9 cellular contexts compared by ENCODE assay signal in the genomic region with DNA sequence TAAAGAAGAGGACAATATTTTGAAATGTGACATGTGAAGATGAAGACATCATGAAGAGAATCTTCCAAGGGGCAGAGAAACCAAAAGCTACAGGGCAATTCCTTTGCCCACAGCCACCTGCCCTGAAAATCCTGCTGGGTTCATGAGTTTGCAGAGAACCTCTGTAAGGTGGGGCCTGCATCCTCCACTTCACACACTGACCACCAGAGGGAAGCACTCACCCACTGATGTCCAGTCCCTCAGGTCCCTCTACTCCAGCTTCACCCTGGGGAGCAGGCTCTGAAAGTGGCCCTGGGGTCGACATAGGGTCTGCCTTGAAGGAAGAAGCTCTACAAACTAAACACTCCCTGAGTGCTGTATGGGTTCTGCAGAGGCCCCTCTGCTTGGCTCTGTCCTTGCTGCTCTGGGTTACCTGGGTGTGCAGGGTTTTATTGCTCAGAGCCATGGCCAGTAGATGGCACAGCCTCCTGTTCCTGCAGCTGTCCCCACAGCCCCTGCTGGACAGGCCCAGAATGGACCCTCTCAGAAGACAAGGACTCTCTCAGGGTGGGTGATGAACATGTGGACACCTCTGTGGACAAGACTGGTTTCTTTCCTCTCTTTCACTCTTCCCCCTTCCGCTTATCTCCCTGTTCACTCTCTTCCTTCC. TPM values are rescaled to one million over a fixed set of nuclear protein-coding genes. Genes with fewer than 3 reads are reported as not detected.
DNase-seq lines count a peak whose midpoint lies in the region; ATAC-seq, FAIRE-seq and TF ChIP-seq lines count a peak whose summit lies in the region.
"Not testable (repeated sequence)": the region's sequence is repeated elsewhere in the genome, so short reads cannot be mapped to it uniquely, and the experiment has no call there.
"Had no signal": no experiment of that assay in that cellular context is flagged by ENCODE, and none has a peak within 500 bp of the region (broad histone marks: within the 10 kb centered on the region; RNA-seq: fewer than 3 reads in every experiment).

No MANE protein-coding gene starts in this region.

- FAIRE-seq in H1 (lab: Jason Lieb, UNC), result peak; percentile 81

- DNase-seq in COLO668 (lab: John Stamatoyannopoulos, UW; ENCODE audit: unreplicated experiment) (peak; percentile 11), NCI-H526 (lab: John Stamatoyannopoulos, UW) (peak; percentile 7 to 63), H1 (ENCODE audit: low read depth in 1 of 2, low spot score in 2 of 2) (peak in 1 of 2 experiments; percentile 81), left colon (peak in 1 of 2 donors; percentile 18)
- DNase-seq in activated CD4-positive, alpha-beta T cell treated with anti-CD3 and anti-CD28 coated beads, Interleukin-2, amount 10 ng/mL, durations not matched to agents 7 days and 5 days, result peak; percentile 37
- DNase-seq in stimulated activated CD4-positive, alpha-beta T cell treated with anti-CD3 and anti-CD28 coated beads, Interleukin-2, amount 100 ng/mL, for 48 hours, result peak; percentile 1 to 24

- H3K27me3 ChIP-seq in H1 (replicated peaks in 1 of 4; ENCODE audit: control insufficient read depth in 3 of 4, extremely low read depth in 1 of 4, insufficient read depth in 3 of 4, low read length in 3 of 4), result not testable (repeated sequence)

- H3K79me1 ChIP-seq in H1 (ENCODE audit: low read depth, low read length), result not testable (repeated sequence)

- TF ChIP-seq POLR2A in H1 (IDR thresholded peaks at IDR 0.05; ENCODE audit: control extremely low read depth in 1 of 2, low read depth in 2 of 2, low read length in 2 of 2), result not testable (repeated sequence)

- H3K18ac ChIP-seq in H1 (ENCODE audit: extremely low read depth, low read length), result not testable (repeated sequence)

- not testable (repeated sequence) for H3K4me3 ChIP-seq in H1 (ENCODE audit: extremely low read depth in 1 of 4, insufficient read depth in 2 of 4, low read depth in 3 of 4, low read length in 4 of 4)

- H2BK20ac ChIP-seq in H1 (ENCODE audit: low read length), result not testable (repeated sequence)

- H2BK120ac ChIP-seq in H1 (replicated peaks; ENCODE audit: low read depth, low read length), result not testable (repeated sequence)

- H3K27ac Mint-ChIP-seq in activated CD4-positive, alpha-beta T cell treated with anti-CD3 and anti-CD28 coated beads, Interleukin-2, amount 10 ng/mL, durations not matched to agents 7 days and 5 days, result not testable (repeated sequence)

- not testable (repeated sequence) for H3K56ac ChIP-seq in H1 (replicated peaks; ENCODE audit: insufficient read length, low read depth, low read length)

- not testable (repeated sequence) for H4K8ac ChIP-seq in H1 (ENCODE audit: extremely low read depth, insufficient read depth, low read length)

- not testable (repeated sequence) for H2BK15ac ChIP-seq in H1 (ENCODE audit: low read length)

- not testable (repeated sequence) for H3K27ac ChIP-seq in H1 (ENCODE audit: low read depth, low read length)

- not testable (repeated sequence) for H3K79me2 ChIP-seq in H1 (ENCODE audit: control insufficient read depth in 1 of 2, insufficient read depth in 2 of 2, low read length in 2 of 2)

- not testable (repeated sequence) for H2BK5ac ChIP-seq in H1 (ENCODE audit: low read depth, low read length)

- H3K9ac ChIP-seq in H1 (replicated peaks in 1 of 4; ENCODE audit: extremely low read depth in 1 of 4, low read depth in 3 of 4, low read length in 3 of 4), result not testable (repeated sequence)

- H4K20me1 ChIP-seq in H1 (replicated peaks in 1 of 2; ENCODE audit: control insufficient read depth in 1 of 2, insufficient read depth in 2 of 2, low read length in 2 of 2), result not testable (repeated sequence)

- not testable (repeated sequence) for H3K36me3 ChIP-seq in H1 (ENCODE audit: control insufficient read depth in 2 of 4, insufficient read depth in 4 of 4, low read length in 3 of 4)

- H3K23ac ChIP-seq in H1 (ENCODE audit: insufficient read length), result not testable (repeated sequence)

- H3K36me3 Mint-ChIP-seq in activated CD4-positive, alpha-beta T cell treated with anti-CD3 and anti-CD28 coated beads, Interleukin-2, amount 10 ng/mL, durations not matched to agents 7 days and 5 days (ENCODE audit: low read depth), result not testable (repeated sequence)

- H3K27me3 Mint-ChIP-seq in activated CD4-positive, alpha-beta T cell treated with anti-CD3 and anti-CD28 coated beads, Interleukin-2, amount 10 ng/mL, durations not matched to agents 7 days and 5 days, result not testable (repeated sequence)

- CTCF ChIA-PET in activated CD4-positive, alpha-beta T cell treated with anti-CD3 and anti-CD28 coated beads, Interleukin-2, amount 10 ng/mL, durations not matched to agents 7 days and 5 days (lab: Charles Lee), result not testable (repeated sequence)
- CTCF ChIA-PET in H1 (lab: Charles Lee; ENCODE audit: partially characterized antibody), result interaction anchor here (0.7 to 1.8 kb wide), 12 partner anchors 17 to 99 kb away, joined by 3 to 11 read pairs (median 4); no protein-coding TSS in a partner anchor

- TF ChIP-seq CTCF in H1 (IDR thresholded peaks at IDR 0.05; ENCODE audit: control extremely low read depth in 1 of 3, insufficient read depth in 1 of 3, low read depth in 1 of 3, low read length in 3 of 3), result peak; percentile 45 to 50 (median 50)

- POLR2A ChIA-PET in activated CD4-positive, alpha-beta T cell treated with anti-CD3 and anti-CD28 coated beads, Interleukin-2, amount 10 ng/mL, durations not matched to agents 7 days and 5 days (lab: Charles Lee); H1 (lab: Charles Lee; ENCODE audit: partially characterized antibody): not testable (repeated sequence)

- ATAC-seq in GM19025 (IDR thresholded peaks at IDR 0.05; ENCODE audit: low read depth, unreplicated experiment) (peak; percentile 78), HG03175 (IDR thresholded peaks at IDR 0.05; ENCODE audit: unreplicated experiment) (peak; percentile 70), left colon (peak; percentile 50)

- not testable (repeated sequence) for H4K91ac ChIP-seq in H1 (replicated peaks; ENCODE audit: insufficient read length, low read length)

- WGBS in H1 (ENCODE audit: extremely low coverage in 1 of 2, insufficient coverage in 1 of 2, insufficient read length in 1 of 2, insufficient replicate concordance in 2 of 2, low coverage in 1 of 2, low lambda C conversion rate in 2 of 2, missing lambda C conversion rate in 1 of 2), 2 experiments, result 45% methylated on average over 2 of the region's 2 CpGs; no CpG with 5 or more reads in 1 of the 2 experiments

- H3K23me2 ChIP-seq in H1 (ENCODE audit: low read depth, low read length), result not testable (repeated sequence)

- H2BK12ac ChIP-seq in H1 (ENCODE audit: low read depth, low read length), result not testable (repeated sequence)

- not testable (repeated sequence) for H3K4me1 ChIP-seq in H1 (replicated peaks in 1 of 4; ENCODE audit: control insufficient read depth in 3 of 4, insufficient read depth in 4 of 4, low read length in 3 of 4)

- H3K4me3 Mint-ChIP-seq in activated CD4-positive, alpha-beta T cell treated with anti-CD3 and anti-CD28 coated beads, Interleukin-2, amount 10 ng/mL, durations not matched to agents 7 days and 5 days, result not testable (repeated sequence)

- H3K9me3 Mint-ChIP-seq in activated CD4-positive, alpha-beta T cell treated with anti-CD3 and anti-CD28 coated beads, Interleukin-2, amount 10 ng/mL, durations not matched to agents 7 days and 5 days, result not testable (repeated sequence)

- H2AK5ac ChIP-seq in H1 (ENCODE audit: low read depth, low read length), result not testable (repeated sequence)

- not testable (repeated sequence) for H4K5ac ChIP-seq in H1 (ENCODE audit: insufficient read length, low read depth, low read length)

- not testable (repeated sequence) for TF ChIP-seq EP300 in H1 (IDR thresholded peaks at IDR 0.05; ENCODE audit: borderline replicate concordance in 1 of 2, low read depth in 2 of 2, low read length in 2 of 2)

- not testable (repeated sequence) for H2AFZ ChIP-seq in H1 (ENCODE audit: low read length)

- H3K4ac ChIP-seq in H1 (replicated peaks; ENCODE audit: insufficient read length, low read depth, low read length), result not testable (repeated sequence)

- not testable (repeated sequence) for H3K9me3 ChIP-seq in H1 (ENCODE audit: insufficient read depth in 2 of 2, low read depth in 1 of 2, low read length in 1 of 2)

- intact Hi-C loops in left colon (cut with DNase I, micrococcal nuclease), result not testable (repeated sequence)

- not testable (repeated sequence) for H3K4me1 Mint-ChIP-seq in activated CD4-positive, alpha-beta T cell treated with anti-CD3 and anti-CD28 coated beads, Interleukin-2, amount 10 ng/mL, durations not matched to agents 7 days and 5 days

- not testable (repeated sequence) for H3K4me2 ChIP-seq in H1 (ENCODE audit: insufficient read depth in 1 of 2, low read depth in 2 of 2, low read length in 2 of 2)

- peak; percentile 44 to 50; a peak in 3 of 4 replicates for TF ChIP-seq RAD21 in H1 (IDR thresholded peaks at IDR 0.05 in 1 of 2, conservative IDR thresholded peaks at IDR 0.05 in 1 of 2; ENCODE audit: low read depth in 2 of 2, low read length in 2 of 2)

- not testable (repeated sequence) for H3K14ac ChIP-seq in H1 (ENCODE audit: insufficient read length)

RNA-seq across cellular contexts. Expression of gene CST1, which starts 27.0 kb away (rescaled TPM):
- not detected for total RNA-seq in activated CD4-positive, alpha-beta T cell treated with anti-CD3 and anti-CD28 coated beads, Interleukin-2, amount 10 ng/mL, durations not matched to agents 7 days and 5 days
- 2.9 and 5.4 TPM in 2 replicates for total RNA-seq in H1 (2021; fragmentation: NEBNext Ultra II Directional; extraction: Animal tissue kit (Norgen Biotek cat#: 25700))
- 2.3 TPM in 2 replicates for polyA plus RNA-seq in H1 (2011; rRNA removed)
- polyA plus RNA-seq in H1 (2011; cell fraction: cytosol; rRNA removed), result 1.3 TPM
- 1.8 TPM for polyA plus RNA-seq in H1 (2011; cell fraction: nucleus; rRNA removed)
- 5.8 to 20.4 TPM (median 10.6 TPM) in 4 replicates for polyA plus RNA-seq in H1 (2012, experiment 1 of 2)
- polyA plus RNA-seq in H1 (2012, experiment 2 of 2), result 30.5 TPM
- 5.8 TPM for polyA plus RNA-seq in H1 (2013, experiment 1 of 2)
- polyA plus RNA-seq in H1 (2013, experiment 2 of 2), result 6.1 TPM
- 0.63 and 0.78 TPM in 2 replicates for polyA minus RNA-seq in H1 (2011; rRNA and poly(A)+ RNA removed)
- not detected for polyA minus RNA-seq in H1 (2011; cell fraction: cytosol; rRNA and poly(A)+ RNA removed)
- not detected for polyA minus RNA-seq in H1 (2011; cell fraction: nucleus; rRNA and poly(A)+ RNA removed)
- not detected for total RNA-seq in left colon
- total RNA-seq: uterus had no signal

RNA-seq across cellular contexts. Expression of gene CST4, which starts 34.9 kb away (rescaled TPM):
- not detected for total RNA-seq in activated CD4-positive, alpha-beta T cell treated with anti-CD3 and anti-CD28 coated beads, Interleukin-2, amount 10 ng/mL, durations not matched to agents 7 days and 5 days
- total RNA-seq in H1 (2021; fragmentation: NEBNext Ultra II Directional; extraction: Animal tissue kit (Norgen Biotek cat#: 25700)), result not detected in 2 replicates
- polyA plus RNA-seq in H1 (2011; rRNA removed), result not detected in 2 replicates
- 0.12 TPM for polyA plus RNA-seq in H1 (2011; cell fraction: cytosol; rRNA removed)
- not detected for polyA plus RNA-seq in H1 (2011; cell fraction: nucleus; rRNA removed)
- 1.0 TPM in 1 of 4 replicates, not detected in the others for polyA plus RNA-seq in H1 (2012, experiment 1 of 2)
- polyA plus RNA-seq in H1 (2012, experiment 2 of 2), result 0.59 TPM
- not detected for polyA plus RNA-seq in H1 (2013, experiment 1 of 2)
- polyA plus RNA-seq in H1 (2013, experiment 2 of 2), result 0.18 TPM
- polyA minus RNA-seq in H1 (2011; rRNA and poly(A)+ RNA removed), result not detected in 2 replicates
- not detected for polyA minus RNA-seq in H1 (2011; cell fraction: cytosol; rRNA and poly(A)+ RNA removed)
- polyA minus RNA-seq in H1 (2011; cell fraction: nucleus; rRNA and poly(A)+ RNA removed), result not detected
- total RNA-seq in left colon, result not detected
- total RNA-seq: uterus had no signal
